25 cellular contexts compared by ENCODE assay signal in genomic region chr1:38242506-38242905, GRCh38.
"Had no signal": no experiment of that assay in that cellular context is flagged by ENCODE, and none has a peak within 500 bp of the region (broad histone marks: within the 10 kb centered on the region; RNA-seq: fewer than 3 reads in every experiment).

No MANE protein-coding gene starts in this region.

- H3K27me3 ChIP-seq: neural progenitor cell, right atrium auricular region, right lobe of liver, transverse colon, upper lobe of left lung, vagina had no signal

- H3K27ac ChIP-seq: left lung, lower lobe of right lung, neural progenitor cell, neutrophil, parathyroid adenoma, right atrium auricular region, right lobe of liver, transverse colon, upper lobe of left lung, vagina had no signal

- H3K9me3 ChIP-seq: left lung, lower lobe of right lung, neutrophil, right atrium auricular region, right lobe of liver, transverse colon, upper lobe of left lung, vagina had no signal

- H3K36me3 ChIP-seq: left lung, lower lobe of right lung, neural progenitor cell, neutrophil, right atrium auricular region, right lobe of liver, transverse colon, upper lobe of left lung, vagina had no signal

- DNase-seq: hippocampal formation; kidney; left lung; lower lobe of right lung; mesenchymal stem cell; naive B cell; natural killer cell; nephron progenitor cell; occipital lobe; right lobe of liver; stimulated activated CD4-positive, alpha-beta T cell treated with anti-CD3 and anti-CD28 coated beads, Interleukin-1b, Interleukin-23, amount 100 ng/mL, for 48 hours; stimulated activated CD4-positive, alpha-beta T cell treated with anti-CD3 and anti-CD28 coated beads, Interleukin-2, amount 100 ng/mL, for 48 hours; stimulated activated CD4-positive, alpha-beta T cell treated with anti-CD3 and anti-CD28 coated beads, Interleukin-4, amount 100 ng/mL, for 4 hours; stimulated activated CD8-positive, alpha-beta memory T cell treated with anti-CD3 and anti-CD28 coated beads, Interleukin-4, amount 100 ng/mL, for 48 hours; stimulated activated naive CD4-positive, alpha-beta T cell treated with Interleukin-2 at 50 U/mL for 16 hours; stimulated activated naive CD8-positive, alpha-beta T cell treated with anti-CD3 and anti-CD28 coated beads, Interleukin-15, amount 100 ng/mL, for 72 hours; substantia nigra; upper lobe of left lung had no signal

- H3K9ac ChIP-seq: neural progenitor cell, parathyroid adenoma had no signal

- H3K4me1 ChIP-seq: left lung, parathyroid adenoma, right atrium auricular region had no signal

- H3K4me3 ChIP-seq: left lung, lower lobe of right lung, neural progenitor cell, right atrium auricular region, right lobe of liver, smooth muscle cell, transverse colon, upper lobe of left lung, vagina had no signal
